8 cellular contexts compared by ENCODE assay signal in genomic region chr2:242088044-242088443, GRCh38.
A peak's percentile ranks its signal among the peaks of the same experiment; 100 is the strongest.
DNase-seq lines count a peak whose midpoint lies in the region; ATAC-seq and TF ChIP-seq lines count a peak whose summit lies in the region.
"Not testable (repeated sequence)": the region's sequence is repeated elsewhere in the genome, so short reads cannot be mapped to it uniquely, and the experiment has no call there.

No MANE protein-coding gene starts in this region.

- H3K4me1 Mint-ChIP-seq in activated naive CD8-positive, alpha-beta T cell treated with anti-CD3 and anti-CD28 coated beads, Interleukin-2, amount 50 U/mL, for 24 hours, result peaks cover 32% of the 10 kb centered on the region
- H3K4me1 Mint-ChIP-seq in naive thymus-derived CD8-positive, alpha-beta T cell, result peaks cover 26 to 54% (median 38%) of the 10 kb centered on the region in 4 donors

- H3K4me3 Mint-ChIP-seq in activated naive CD8-positive, alpha-beta T cell treated with anti-CD3 and anti-CD28 coated beads, Interleukin-2, amount 50 U/mL, for 24 hours, result peak overlapping the region; percentile 80
- H3K4me3 Mint-ChIP-seq in naive thymus-derived CD8-positive, alpha-beta T cell, result peak overlapping the region; percentile 77 to 99 (median 92)

- ATAC-seq in GM21576 (IDR thresholded peaks at IDR 0.05; ENCODE audit: unreplicated experiment), result peak; percentile 21
- ATAC-seq in HG03354 (IDR thresholded peaks at IDR 0.05; ENCODE audit: poor library complexity, severe bottlenecking, unreplicated experiment), result peak; percentile 46
- ATAC-seq in RWPE2 (ENCODE audit: low read depth), result peak; percentile 49
- peak; percentile 41 for ATAC-seq in activated naive CD8-positive, alpha-beta T cell treated with anti-CD3 and anti-CD28 coated beads, Interleukin-2, amount 50 U/mL, for 24 hours
- peak; percentile 63 for ATAC-seq in foreskin keratinocyte
- peak; percentile 34 to 45 for ATAC-seq in naive thymus-derived CD8-positive, alpha-beta T cell

- POLR2A ChIA-PET in naive thymus-derived CD8-positive, alpha-beta T cell (lab: Charles Lee), result not testable (repeated sequence)

- not testable (repeated sequence) for H3K9me3 Mint-ChIP-seq in activated naive CD8-positive, alpha-beta T cell treated with anti-CD3 and anti-CD28 coated beads, Interleukin-2, amount 50 U/mL, for 24 hours; naive thymus-derived CD8-positive, alpha-beta T cell

- DNase-seq in RWPE2 (ENCODE audit: low spot score), result not testable (repeated sequence)
- DNase-seq in activated naive CD8-positive, alpha-beta T cell treated with anti-CD3 and anti-CD28 coated beads, Interleukin-2, amount 50 U/mL, for 24 hours, result peak; percentile 20
- peak; percentile 9 to 23 for DNase-seq in foreskin keratinocyte
- DNase-seq in naive thymus-derived CD8-positive, alpha-beta T cell, result peak in 2 of 10 donors; percentile 44 to 65

- H3K27me3 Mint-ChIP-seq in activated naive CD8-positive, alpha-beta T cell treated with anti-CD3 and anti-CD28 coated beads, Interleukin-2, amount 50 U/mL, for 24 hours; naive thymus-derived CD8-positive, alpha-beta T cell: not testable (repeated sequence)

- H3K36me3 Mint-ChIP-seq in activated naive CD8-positive, alpha-beta T cell treated with anti-CD3 and anti-CD28 coated beads, Interleukin-2, amount 50 U/mL, for 24 hours (ENCODE audit: low read depth); naive thymus-derived CD8-positive, alpha-beta T cell: not testable (repeated sequence)

- H3K27me3 ChIP-seq in RWPE2 (ENCODE audit: insufficient read depth, poor library complexity, severe bottlenecking); foreskin keratinocyte: not testable (repeated sequence)

- H3K27ac Mint-ChIP-seq in activated naive CD8-positive, alpha-beta T cell treated with anti-CD3 and anti-CD28 coated beads, Interleukin-2, amount 50 U/mL, for 24 hours, result peak overlapping the region; percentile 52
- H3K27ac Mint-ChIP-seq in naive thymus-derived CD8-positive, alpha-beta T cell, result peak overlapping the region in 9 of 10 donors; percentile 65 to 97 (median 93)

- H3K27ac ChIP-seq in RWPE2 (ENCODE audit: poor library complexity, severe bottlenecking); foreskin keratinocyte: not testable (repeated sequence)
- peak overlapping the region; percentile 36 for H3K27ac ChIP-seq in temporal lobe (ENCODE audit: low read depth, low read length)

- peak overlapping the region; percentile 38; the same call in 1 of the 2 replicates for H3K9ac ChIP-seq in ES-I3 (ENCODE audit: low read depth, low read length)

- not testable (repeated sequence) for TF ChIP-seq CTCF in RWPE2 (IDR thresholded peaks at IDR 0.05; ENCODE audit: poor library complexity, severe bottlenecking); foreskin keratinocyte (conservative IDR thresholded peaks at IDR 0.05)

- not testable (repeated sequence) for H3K9me3 ChIP-seq in ES-I3 (ENCODE audit: control insufficient read depth, insufficient read depth, low read length); RWPE2 (ENCODE audit: severe bottlenecking)

- H3K36me3 ChIP-seq in ES-I3 (ENCODE audit: insufficient read depth, low read length); RWPE2 (ENCODE audit: low read depth): not testable (repeated sequence)

- peak overlapping the region; percentile 46 for H3K4me3 ChIP-seq in RWPE2 (ENCODE audit: severe bottlenecking)

- H3K4me1 ChIP-seq in ES-I3 (ENCODE audit: insufficient read depth, low read length); RWPE2 (ENCODE audit: insufficient read depth, poor library complexity, severe bottlenecking); foreskin keratinocyte: not testable (repeated sequence)
